10 cellular contexts compared by ENCODE assay signal in the genomic region with DNA sequence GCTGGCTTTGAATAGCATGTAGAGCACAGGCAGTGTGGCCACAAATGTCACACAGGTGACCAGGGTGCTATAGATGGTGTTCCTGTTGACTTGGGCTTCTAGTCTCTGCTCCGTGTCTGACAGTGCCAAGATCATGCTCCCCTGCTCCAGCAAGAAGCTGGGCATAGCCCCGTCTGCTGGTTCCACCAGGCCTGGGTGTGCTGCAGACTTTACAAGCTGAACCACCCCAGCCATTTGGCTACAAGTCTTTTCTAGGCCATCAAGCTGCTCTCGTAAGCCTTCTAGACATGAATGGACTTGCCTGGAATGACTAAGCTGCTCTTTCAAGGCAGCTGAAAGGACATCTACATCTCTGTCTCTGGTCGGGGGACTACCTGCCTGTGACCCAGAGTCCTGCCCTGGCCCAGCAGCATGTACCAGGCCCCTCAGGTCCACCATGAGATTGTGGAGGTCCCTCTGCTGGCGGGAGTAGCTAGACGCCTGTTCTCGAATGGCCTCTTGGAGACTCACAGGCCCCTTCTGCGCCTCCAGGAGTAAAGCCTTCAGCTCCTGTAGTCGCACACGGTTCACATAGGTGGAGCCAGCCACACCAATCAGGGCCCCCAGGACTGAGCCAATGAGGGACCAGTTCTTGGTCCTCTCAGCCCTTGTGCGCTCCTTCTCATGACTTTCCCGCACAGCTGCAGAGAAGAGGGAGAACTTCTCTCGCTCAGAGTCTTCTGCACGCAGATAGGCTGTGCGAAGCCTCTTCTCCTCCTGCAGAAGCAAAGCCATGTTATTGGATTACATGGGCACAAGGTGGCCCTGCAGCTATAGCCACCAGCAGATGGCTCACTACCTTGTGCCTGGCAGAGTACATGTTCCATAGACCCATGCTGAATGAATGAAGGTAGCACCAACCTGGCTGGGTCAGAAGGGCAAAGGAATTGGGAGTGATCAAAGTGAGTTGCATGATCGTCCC. TPM values are rescaled to one million over a fixed set of nuclear protein-coding genes. Genes with fewer than 3 reads are reported as not detected.
DNase-seq lines count a peak whose midpoint lies in the region; ATAC-seq and TF ChIP-seq lines count a peak whose summit lies in the region.
"Had no signal": no experiment of that assay in that cellular context is flagged by ENCODE, and none has a peak within 500 bp of the region (broad histone marks: within the 10 kb centered on the region; RNA-seq: fewer than 3 reads in every experiment).

No MANE protein-coding gene starts in this region.

- TF ChIP-seq POLR2A in tibial nerve (IDR thresholded peaks at IDR 0.05) = no peak

- no peak for TF ChIP-seq EP300 in tibial nerve (IDR thresholded peaks at IDR 0.05)

- H3K27me3 ChIP-seq in WERI-Rb-1 (ENCODE audit: insufficient read depth, low read depth, severe bottlenecking) (no peaks in the 10 kb centered on the region), tibial nerve (no peaks in the 10 kb centered on the region), Karpas-422 (ENCODE audit: low read length) (no peaks in the 10 kb centered on the region)

- H4K20me1 ChIP-seq in Karpas-422 (ENCODE audit: insufficient read depth, low read depth, low read length) = no peaks in the 10 kb centered on the region

- peaks cover 24% of the 10 kb centered on the region for H3K36me3 ChIP-seq in WERI-Rb-1
- peaks cover 0 to 17% (median 4%) of the 10 kb centered on the region in 3 donors for H3K36me3 ChIP-seq in tibial nerve
- H3K36me3 ChIP-seq in Karpas-422 (ENCODE audit: insufficient read depth, low read length) = peaks cover 6% of the 10 kb centered on the region; the same call in 1 of the 2 replicates

- peaks cover 22% of the 10 kb centered on the region for H3K79me2 ChIP-seq in Karpas-422 (ENCODE audit: low read length)

- H3K4me2 ChIP-seq in Karpas-422 (ENCODE audit: low read depth, low read length, poor library complexity, severe bottlenecking) = no peak overlapping the region

- WGBS in tibial nerve, 2 donors = 77 to 79% methylated on average over 16 of the region's 16 CpGs

- DNase-seq in NCI-H2196 (lab: John Stamatoyannopoulos, UW; ENCODE audit: unreplicated experiment) = peak; percentile 12
- DNase-seq in NCI-H2196 treated with DMSO at 0.1 percent for 48 hours (lab: John Stamatoyannopoulos, UW; ENCODE audit: unreplicated experiment) = no peak
- peak; percentile 85 for DNase-seq in WERI-Rb-1
- peak; percentile 72 for DNase-seq in iPS-NIHi7 (ENCODE audit: extremely low spot score)
- no peak for DNase-seq in tibial nerve (ENCODE audit: low spot score in 2 of 2)
- DNase-seq in Karpas-422 = no peak
- DNase-seq in NCI-H1436 treated with DMSO at 0.1 percent for 48 hours (lab: John Stamatoyannopoulos, UW) = no peak

- TF ChIP-seq CTCF in WERI-Rb-1 (IDR thresholded peaks at IDR 0.05; ENCODE audit: low read depth, low read length) (peak; percentile 47), tibial nerve (IDR thresholded peaks at IDR 0.05) (peak in 1 of 5 experiments; percentile 3)

- peak overlapping the region; percentile 83 for H3K27ac ChIP-seq in WERI-Rb-1
- H3K27ac ChIP-seq in tibial nerve = peak overlapping the region; percentile 60 to 98 (median 79)
- no peak overlapping the region for H3K27ac ChIP-seq in Karpas-422 (ENCODE audit: low read length)
- H3K27ac ChIP-seq: HL-60, SK-N-MC had no signal

- no peak for ATAC-seq in HG02981 (IDR thresholded peaks at IDR 0.05; ENCODE audit: unreplicated experiment)

- H3K9me2 ChIP-seq in Karpas-422 (replicated peaks; ENCODE audit: insufficient read depth, low read length) = no peaks in the 10 kb centered on the region

- no peak overlapping the region for H3K9ac ChIP-seq in Karpas-422 (ENCODE audit: low read length)

- no peaks in the 10 kb centered on the region for H3K9me3 ChIP-seq in WERI-Rb-1 (ENCODE audit: severe bottlenecking)
- H3K9me3 ChIP-seq in tibial nerve = no peaks in the 10 kb centered on the region
- no peaks in the 10 kb centered on the region for H3K9me3 ChIP-seq in Karpas-422 (ENCODE audit: low read length)

- no peak overlapping the region for H2AFZ ChIP-seq in Karpas-422 (ENCODE audit: low read length)

- H3K4me1 ChIP-seq in tibial nerve (peaks cover 0 to 74% (median 27%) of the 10 kb centered on the region in 4 donors), Karpas-422 (ENCODE audit: low read length) (peaks cover 33% of the 10 kb centered on the region)

- no peak overlapping the region for H3K4me3 ChIP-seq in WERI-Rb-1 (ENCODE audit: low read depth, low read length)
- peak overlapping the region in 1 of 4 donors; percentile 40 for H3K4me3 ChIP-seq in tibial nerve
- H3K4me3 ChIP-seq in Karpas-422 (ENCODE audit: low read length) = no peak overlapping the region
- H3K4me3 ChIP-seq: SK-N-MC had no signal

RNA-seq across cellular contexts. Expression of gene PLXNB1, which starts 2.8 kb away (rescaled TPM):
- total RNA-seq in tibial nerve = 100 to 1,000 TPM; 216 to 379 (median 339) TPM
- total RNA-seq in Karpas-422 (2014; rRNA removed; shearing (Covaris generic); ENCODE audit: low replicate concordance) = 34.0 and 48.3 TPM in 2 replicates

RNA-seq across cellular contexts. Expression of gene CCDC51, which starts 7.2 kb away (rescaled TPM):
- 10 to 100 TPM; 23.4 to 33.3 (median 29.2) TPM for total RNA-seq in tibial nerve
- total RNA-seq in Karpas-422 (2014; rRNA removed; shearing (Covaris generic); ENCODE audit: low replicate concordance) = 22.0 and 28.3 TPM in 2 replicates

RNA-seq across cellular contexts. Expression of gene TMA7, which starts 7.4 kb away (rescaled TPM):
- total RNA-seq in tibial nerve = 100 to 1,000 TPM; 212 to 380 (median 291) TPM
- total RNA-seq in Karpas-422 (2014; rRNA removed; shearing (Covaris generic); ENCODE audit: low replicate concordance) = 300 and 483 TPM in 2 replicates

RNA-seq across cellular contexts. Expression of gene ATRIP, which starts 13.8 kb away (rescaled TPM):
- 10 to 100 TPM in 2 of 4 donors, 1 to 10 TPM in 2; 7.5 to 10.5 (median 9.3) TPM for total RNA-seq in tibial nerve
- 7.3 and 10.9 TPM in 2 replicates for total RNA-seq in Karpas-422 (2014; rRNA removed; shearing (Covaris generic); ENCODE audit: low replicate concordance)

Comparison
In these comparisons a context has a peak if more than half of its experiments do, and no peak if none do; other contexts are left out.
1. DNase-seq: peak in NCI-H2196 (single experiment), WERI-Rb-1 (single experiment) and iPS-NIHi7 (single experiment); none in NCI-H2196 treated with DMSO at 0.1 percent for 48 hours (single experiment), tibial nerve (0 of 2), Karpas-422 (single experiment) and NCI-H1436 treated with DMSO at 0.1 percent for 48 hours (single experiment).